8 cellular contexts compared by ENCODE assay signal in the genomic region with DNA sequence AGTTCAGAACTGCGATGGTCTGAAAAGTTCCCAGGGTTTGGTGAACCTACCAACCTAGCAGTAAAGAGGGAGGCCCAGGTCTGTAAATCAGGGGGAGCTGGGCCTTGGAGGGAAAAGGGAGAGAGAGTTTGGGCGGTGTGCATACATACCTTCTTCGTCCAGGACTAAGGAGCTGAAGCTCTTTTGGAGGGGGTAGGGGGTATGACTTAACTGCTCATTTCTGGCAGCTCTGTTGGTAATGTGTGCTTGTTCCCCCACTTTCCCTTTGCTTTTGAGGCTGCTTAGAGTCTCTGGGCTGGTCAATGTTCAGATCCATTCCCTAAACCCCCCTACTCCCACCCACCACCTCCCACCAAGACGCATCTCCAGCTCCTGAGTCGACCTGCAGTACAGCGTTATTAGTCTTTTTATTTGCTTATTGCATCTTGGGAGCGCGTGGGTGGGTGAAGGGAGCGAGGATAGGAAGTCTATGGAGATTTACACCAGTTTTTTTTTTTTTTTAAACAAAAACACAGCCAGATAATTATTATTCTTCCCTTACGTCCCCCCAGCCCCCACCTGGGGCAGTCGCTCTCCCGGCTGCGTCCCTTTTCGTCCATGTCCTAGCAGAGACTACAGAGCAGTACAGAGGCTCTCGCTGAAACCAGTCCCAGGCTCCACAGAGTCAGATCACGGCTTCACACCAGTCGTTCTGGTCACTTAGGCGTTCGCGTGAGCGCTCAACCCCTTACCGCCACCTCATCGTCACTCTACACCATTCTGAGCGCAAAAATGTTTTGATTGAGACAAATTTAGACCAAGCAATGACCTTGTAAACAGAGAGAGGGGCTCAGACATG. TPM values are rescaled to one million over a fixed set of nuclear protein-coding genes. Genes with fewer than 3 reads are reported as not detected.
DNase-seq lines count a peak whose midpoint lies in the region; FAIRE-seq and TF ChIP-seq lines count a peak whose summit lies in the region.

No MANE protein-coding gene starts in this region.

- CTCF ChIA-PET in BJ (lab: Yijun Ruan, JAX) (interaction anchor here (2.1 to 3.4 kb wide), 2 partner anchors 23 to 35 kb away, joined by 11 to 16 read pairs; partner anchors contain the start of gene FKBPL), H1 (lab: Charles Lee; ENCODE audit: partially characterized antibody) (interaction anchor here (1.0 to 3.3 kb wide), 9 partner anchors 12 to 43 kb away, joined by 3 to 19 read pairs (median 4); partner anchors contain the start of gene EGFL8)

- H2AK5ac ChIP-seq in H1 (ENCODE audit: low read depth, low read length): 0 out of 2 replicates have a peak overlapping the region, but pooled peaks have one; percentile 43

- peak overlapping the region; percentile 84 for H3K4me2 ChIP-seq in OCI-LY3 (ENCODE audit: low read length)
- H3K4me2 ChIP-seq in H1 (ENCODE audit: insufficient read depth in 1 of 2, low read depth in 2 of 2, low read length in 2 of 2): peak overlapping the region; percentile 92 to 94

- no peak for TF ChIP-seq EP300 in H1 (IDR thresholded peaks at IDR 0.05; ENCODE audit: borderline replicate concordance in 1 of 2, low read depth in 2 of 2, low read length in 2 of 2)

- H3K4me1 ChIP-seq in OCI-LY3 (ENCODE audit: low read length) (peaks cover 8% of the 10 kb centered on the region), H1 (replicated peaks in 1 of 4; ENCODE audit: control insufficient read depth in 3 of 4, insufficient read depth in 4 of 4, low read length in 3 of 4) (peaks cover 13 to 32% (median 16%) of the 10 kb centered on the region in 4 experiments), mucosa of stomach (ENCODE audit: control insufficient read depth, insufficient read depth, low read length) (peaks cover 30% of the 10 kb centered on the region)

- POLR2A ChIA-PET in BJ (lab: Charles Lee): interaction anchor here (0.6 kb wide), 3 partner anchors 235 to 1969 kb away, joined by 3 to 7 read pairs (median 7); no protein-coding TSS in a partner anchor
- POLR2A ChIA-PET in H1 (lab: Charles Lee; ENCODE audit: partially characterized antibody): interaction anchor here (0.7 to 4.7 kb wide), 19 partner anchors 11 to 82 kb away, joined by 3 to 30 read pairs (median 4); partner anchors contain the start of genes AGPAT1, ATF6B, EGFL8 and FKBPL

- 7% methylated on average over 24 of the region's 24 CpGs; no CpG with 5 or more reads in 1 of the 2 experiments for WGBS in H1 (ENCODE audit: extremely low coverage in 1 of 2, insufficient coverage in 1 of 2, insufficient read length in 1 of 2, insufficient replicate concordance in 2 of 2, low coverage in 1 of 2, low lambda C conversion rate in 2 of 2, missing lambda C conversion rate in 1 of 2), 2 experiments

- no peak overlapping the region for H3K14ac ChIP-seq in H1 (ENCODE audit: insufficient read length)

- H3K9ac ChIP-seq in OCI-LY3 (ENCODE audit: low read length) (no peak overlapping the region), H1 (replicated peaks in 1 of 4; ENCODE audit: extremely low read depth in 1 of 4, low read depth in 3 of 4, low read length in 3 of 4) (peak overlapping the region; percentile 31 to 80 (median 73); a peak in 6 of 7 replicates), mucosa of stomach (ENCODE audit: low read length) (peak overlapping the region; percentile 86)

- H3K4ac ChIP-seq in H1 (replicated peaks; ENCODE audit: insufficient read length, low read depth, low read length): peak overlapping the region; percentile 24

- H4K91ac ChIP-seq in H1 (replicated peaks; ENCODE audit: insufficient read length, low read length): peak overlapping the region; percentile 58

- peak overlapping the region; percentile 84 for H3K18ac ChIP-seq in H1 (ENCODE audit: extremely low read depth, low read length)

- in situ Hi-C loops in GM13977 (cut with MboI; ENCODE audit: low pct_unique_long_range_greater_than_20kb, low sequenced_read_pairs, unreplicated experiment): no loop called here

- H2BK120ac ChIP-seq in H1 (replicated peaks; ENCODE audit: low read depth, low read length): peak overlapping the region; percentile 77

- DNase-seq in BJ (ENCODE audit: low read depth): no peak
- no peak for DNase-seq in H1 (ENCODE audit: low read depth in 1 of 2, low spot score in 2 of 2)
- no peak for DNase-seq in GM13977 (ENCODE audit: low spot score)
- no peak for DNase-seq in activated CD8-positive, alpha-beta memory T cell treated with anti-CD3 and anti-CD28 coated beads, Interleukin-2, amount 50 U/mL, for 4 hours
- no peak for DNase-seq in H4 (ENCODE audit: low spot score)
- DNase-seq in COLO829 (ENCODE audit: low spot score): no peak

- H3K4me3 ChIP-seq in BJ (ENCODE audit: low read depth, low read length) (peak overlapping the region; percentile 71), OCI-LY3 (ENCODE audit: low read length) (peak overlapping the region; percentile 96; the same call in 1 of the 2 replicates), H1 (ENCODE audit: extremely low read depth in 1 of 4, insufficient read depth in 2 of 4, low read depth in 3 of 4, low read length in 4 of 4) (peak overlapping the region; percentile 77 to 98 (median 92)), mucosa of stomach (ENCODE audit: low read length) (peak overlapping the region; percentile 95)

- H2BK12ac ChIP-seq in H1 (ENCODE audit: low read depth, low read length): peak overlapping the region; percentile 71; the same call in 1 of the 2 replicates

- H3K79me1 ChIP-seq in H1 (ENCODE audit: low read depth, low read length): 0 out of 2 replicates have a peak, but pooled peaks cover 3% of the 10 kb centered on the region

- TF ChIP-seq CTCF in BJ (IDR thresholded peaks at IDR 0.05; ENCODE audit: insufficient read depth, low read depth, low read length) (no peak), OCI-LY3 (IDR thresholded peaks at IDR 0.05; ENCODE audit: low read depth, low read length) (no peak), H1 (IDR thresholded peaks at IDR 0.05; ENCODE audit: control extremely low read depth in 1 of 3, insufficient read depth in 1 of 3, low read depth in 1 of 3, low read length in 3 of 3) (no peak), GM13977 (IDR thresholded peaks at IDR 0.05; ENCODE audit: extremely low read depth, insufficient read depth, missing control alignments) (no peak)

- H3K27ac ChIP-seq in OCI-LY3 (ENCODE audit: low read length) (no peak overlapping the region), H1 (ENCODE audit: low read depth, low read length) (no peak overlapping the region; the same call in 1 of the 2 replicates)

- H3K36me3 ChIP-seq in BJ (ENCODE audit: control insufficient read depth, insufficient read depth, low read length) (peaks cover 8% of the 10 kb centered on the region), OCI-LY3 (replicated peaks; ENCODE audit: low read depth, low read length) (no peaks in the 10 kb centered on the region), H1 (ENCODE audit: control insufficient read depth in 2 of 4, insufficient read depth in 4 of 4, low read length in 3 of 4) (peaks cover 2 to 9% (median 7%) of the 10 kb centered on the region in 4 experiments; a peak in 6 of 8 replicates), mucosa of stomach (ENCODE audit: control insufficient read depth, insufficient read depth, low read length) (peaks cover 3% of the 10 kb centered on the region)

- H4K8ac ChIP-seq in H1 (ENCODE audit: extremely low read depth, insufficient read depth, low read length): no peak overlapping the region; the same call in 1 of the 2 replicates

- H2AFZ ChIP-seq in OCI-LY3 (ENCODE audit: low read depth, low read length) (no peak overlapping the region), H1 (ENCODE audit: low read length) (no peak overlapping the region)

- 0 out of 2 replicates have a peak overlapping the region, but pooled peaks have one; percentile 21 for H2BK20ac ChIP-seq in H1 (ENCODE audit: low read length)

- H3K9me3 ChIP-seq in OCI-LY3 (ENCODE audit: insufficient read depth, low read length) (no peaks in the 10 kb centered on the region), H1 (ENCODE audit: insufficient read depth in 2 of 2, low read depth in 1 of 2, low read length in 1 of 2) (no peaks in the 10 kb centered on the region), mucosa of stomach (ENCODE audit: control insufficient read depth, low read length) (no peaks in the 10 kb centered on the region)

- H3K23me2 ChIP-seq in H1 (ENCODE audit: low read depth, low read length): peaks cover 25% of the 10 kb centered on the region

- no peak overlapping the region for H3K23ac ChIP-seq in H1 (ENCODE audit: insufficient read length)

- peak overlapping the region; percentile 69; the same call in 1 of the 2 replicates for H2BK5ac ChIP-seq in H1 (ENCODE audit: low read depth, low read length)

- no peaks in the 10 kb centered on the region for H3K79me2 ChIP-seq in OCI-LY3 (ENCODE audit: low read length)
- peaks cover 0 to 5% of the 10 kb centered on the region in 2 experiments; a peak in 1 of 4 replicates for H3K79me2 ChIP-seq in H1 (ENCODE audit: control insufficient read depth in 1 of 2, insufficient read depth in 2 of 2, low read length in 2 of 2)

- TF ChIP-seq POLR2A in H1 (IDR thresholded peaks at IDR 0.05; ENCODE audit: control extremely low read depth in 1 of 2, low read depth in 2 of 2, low read length in 2 of 2): no peak

- peak overlapping the region; percentile 19; the same call in 1 of the 2 replicates for H2BK15ac ChIP-seq in H1 (ENCODE audit: low read length)

- no peak for TF ChIP-seq RAD21 in H1 (IDR thresholded peaks at IDR 0.05 in 1 of 2, conservative IDR thresholded peaks at IDR 0.05 in 1 of 2; ENCODE audit: low read depth in 2 of 2, low read length in 2 of 2)

- H4K5ac ChIP-seq in H1 (ENCODE audit: insufficient read length, low read depth, low read length): no peak overlapping the region

- no peak overlapping the region for H3K56ac ChIP-seq in H1 (replicated peaks; ENCODE audit: insufficient read length, low read depth, low read length)

- H3K27me3 ChIP-seq in BJ (ENCODE audit: control insufficient read depth, insufficient read depth, low read length) (no peaks in the 10 kb centered on the region), OCI-LY3 (ENCODE audit: low read depth, low read length) (no peaks in the 10 kb centered on the region), H1 (replicated peaks in 1 of 4; ENCODE audit: control insufficient read depth in 3 of 4, extremely low read depth in 1 of 4, insufficient read depth in 3 of 4, low read length in 3 of 4) (peaks cover 4 to 41% (median 37%) of the 10 kb centered on the region in 4 experiments), mucosa of stomach (ENCODE audit: control insufficient read depth, insufficient read depth, low read length) (no peaks in the 10 kb centered on the region)

- no peaks in the 10 kb centered on the region for H4K20me1 ChIP-seq in OCI-LY3 (ENCODE audit: insufficient read depth, low read length)
- no peaks in the 10 kb centered on the region for H4K20me1 ChIP-seq in H1 (replicated peaks in 1 of 2; ENCODE audit: control insufficient read depth in 1 of 2, insufficient read depth in 2 of 2, low read length in 2 of 2)

- no peak for FAIRE-seq in H1 (lab: Jason Lieb, UNC)

RNA-seq across cellular contexts. Expression of gene PRRT1, which starts 0.9 kb away (rescaled TPM):
- 0.77 and 0.78 TPM in 2 replicates for polyA plus RNA-seq in BJ (2011; rRNA removed)
- polyA minus RNA-seq in BJ (2011; rRNA and poly(A)+ RNA removed): 0.57 and 0.98 TPM in 2 replicates
- total RNA-seq in H1 (2021; fragmentation: NEBNext Ultra II Directional; extraction: Animal tissue kit (Norgen Biotek cat#: 25700)): 2.8 TPM in 2 replicates
- polyA plus RNA-seq in H1 (2011; rRNA removed): 0.71 and 1.4 TPM in 2 replicates
- 0.45 TPM for polyA plus RNA-seq in H1 (2011; cell fraction: cytosol; rRNA removed)
- 1.8 TPM for polyA plus RNA-seq in H1 (2011; cell fraction: nucleus; rRNA removed)
- 1.9 to 2.8 TPM (median 2.2 TPM) in 4 replicates for polyA plus RNA-seq in H1 (2012, experiment 1 of 2)
- 2.5 TPM for polyA plus RNA-seq in H1 (2012, experiment 2 of 2)
- 5.9 TPM for polyA plus RNA-seq in H1 (2013, experiment 1 of 2)
- polyA plus RNA-seq in H1 (2013, experiment 2 of 2): 5.7 TPM
- polyA minus RNA-seq in H1 (2011; rRNA and poly(A)+ RNA removed): 0.13 and 0.49 TPM in 2 replicates
- 1.1 TPM for polyA minus RNA-seq in H1 (2011; cell fraction: cytosol; rRNA and poly(A)+ RNA removed)
- 0.20 TPM for polyA minus RNA-seq in H1 (2011; cell fraction: nucleus; rRNA and poly(A)+ RNA removed)
- 0.10 TPM in 1 of 2 replicates, not detected in the other for total RNA-seq in H4 (2014; rRNA removed; shearing (Covaris generic))

RNA-seq across cellular contexts. Expression of gene PPT2, which starts 1.3 kb away (rescaled TPM):
- 24.2 and 31.9 TPM in 2 replicates for polyA plus RNA-seq in BJ (2011; rRNA removed)
- 11.2 and 14.6 TPM in 2 replicates for polyA minus RNA-seq in BJ (2011; rRNA and poly(A)+ RNA removed)
- total RNA-seq in H1 (2021; fragmentation: NEBNext Ultra II Directional; extraction: Animal tissue kit (Norgen Biotek cat#: 25700)): 24.1 and 27.9 TPM in 2 replicates
- polyA plus RNA-seq in H1 (2011; rRNA removed): 39.0 and 39.5 TPM in 2 replicates
- polyA plus RNA-seq in H1 (2011; cell fraction: cytosol; rRNA removed): 34.9 TPM
- 69.6 TPM for polyA plus RNA-seq in H1 (2011; cell fraction: nucleus; rRNA removed)
- polyA plus RNA-seq in H1 (2012, experiment 1 of 2): 24.2 to 36.4 TPM (median 28.5 TPM) in 4 replicates
- 31.7 TPM for polyA plus RNA-seq in H1 (2012, experiment 2 of 2)
- 36.6 TPM for polyA plus RNA-seq in H1 (2013, experiment 1 of 2)
- polyA plus RNA-seq in H1 (2013, experiment 2 of 2): 34.6 TPM
- polyA minus RNA-seq in H1 (2011; rRNA and poly(A)+ RNA removed): 18.9 and 51.4 TPM in 2 replicates
- 10.9 TPM for polyA minus RNA-seq in H1 (2011; cell fraction: cytosol; rRNA and poly(A)+ RNA removed)
- polyA minus RNA-seq in H1 (2011; cell fraction: nucleus; rRNA and poly(A)+ RNA removed): 18.3 TPM
- 19.3 and 25.7 TPM in 2 replicates for total RNA-seq in H4 (2014; rRNA removed; shearing (Covaris generic))

RNA-seq across cellular contexts. Expression of gene EGFL8, which starts 11.8 kb away (rescaled TPM):
- polyA plus RNA-seq in BJ (2011; rRNA removed) (3.7 and 4.0 TPM in 2 replicates), H1 (2011; rRNA removed) (5.0 and 8.6 TPM in 2 replicates)
- polyA minus RNA-seq in BJ (2011; rRNA and poly(A)+ RNA removed): 0.72 and 1.7 TPM in 2 replicates
- 6.4 and 9.2 TPM in 2 replicates for total RNA-seq in H1 (2021; fragmentation: NEBNext Ultra II Directional; extraction: Animal tissue kit (Norgen Biotek cat#: 25700))
- polyA plus RNA-seq in H1 (2011; cell fraction: cytosol; rRNA removed): 8.9 TPM
- 36.7 TPM for polyA plus RNA-seq in H1 (2011; cell fraction: nucleus; rRNA removed)
- polyA plus RNA-seq in H1 (2012, experiment 1 of 2): 12.8 to 15.7 TPM (median 13.7 TPM) in 4 replicates
- polyA plus RNA-seq in H1 (2012, experiment 2 of 2): 4.3 TPM
- 25.0 TPM for polyA plus RNA-seq in H1 (2013, experiment 1 of 2)
- polyA plus RNA-seq in H1 (2013, experiment 2 of 2): 23.4 TPM
- 0.29 and 0.50 TPM in 2 replicates for polyA minus RNA-seq in H1 (2011; rRNA and poly(A)+ RNA removed)
- not detected for polyA minus RNA-seq in H1 (2011; cell fraction: cytosol; rRNA and poly(A)+ RNA removed)
- 3.6 TPM for polyA minus RNA-seq in H1 (2011; cell fraction: nucleus; rRNA and poly(A)+ RNA removed)
- 0.43 and 1.7 TPM in 2 replicates for total RNA-seq in H4 (2014; rRNA removed; shearing (Covaris generic))

RNA-seq across cellular contexts. Expression of gene FKBPL, which starts 22.5 kb away (rescaled TPM):
- polyA plus RNA-seq in BJ (2011; rRNA removed) (5.3 and 5.6 TPM in 2 replicates), H1 (2011; rRNA removed) (5.4 and 5.8 TPM in 2 replicates)
- 2.6 and 5.1 TPM in 2 replicates for polyA minus RNA-seq in BJ (2011; rRNA and poly(A)+ RNA removed)
- total RNA-seq in H1 (2021; fragmentation: NEBNext Ultra II Directional; extraction: Animal tissue kit (Norgen Biotek cat#: 25700)): 9.4 and 10.9 TPM in 2 replicates
- polyA plus RNA-seq in H1 (2011; cell fraction: cytosol; rRNA removed): 7.0 TPM
- polyA plus RNA-seq in H1 (2011; cell fraction: nucleus; rRNA removed): 6.1 TPM
- 9.7 to 13.9 TPM (median 10.9 TPM) in 4 replicates for polyA plus RNA-seq in H1 (2012, experiment 1 of 2)
- 16.2 TPM for polyA plus RNA-seq in H1 (2012, experiment 2 of 2)
- 6.4 TPM for polyA plus RNA-seq in H1 (2013, experiment 1 of 2)
- 6.1 TPM for polyA plus RNA-seq in H1 (2013, experiment 2 of 2)
- polyA minus RNA-seq in H1 (2011; rRNA and poly(A)+ RNA removed): 4.7 and 5.1 TPM in 2 replicates
- 3.7 TPM for polyA minus RNA-seq in H1 (2011; cell fraction: cytosol; rRNA and poly(A)+ RNA removed)
- 4.1 TPM for polyA minus RNA-seq in H1 (2011; cell fraction: nucleus; rRNA and poly(A)+ RNA removed)
- 11.7 and 14.2 TPM in 2 replicates for total RNA-seq in H4 (2014; rRNA removed; shearing (Covaris generic))

RNA-seq across cellular contexts. Expression of gene AGPAT1, which starts 23.3 kb away (rescaled TPM):
- polyA plus RNA-seq in BJ (2011; rRNA removed) (117 and 158 TPM in 2 replicates), H1 (2011; rRNA removed) (222 and 287 TPM in 2 replicates)
- polyA minus RNA-seq in BJ (2011; rRNA and poly(A)+ RNA removed): 114 and 212 TPM in 2 replicates
- 96.0 and 101 TPM in 2 replicates for total RNA-seq in H1 (2021; fragmentation: NEBNext Ultra II Directional; extraction: Animal tissue kit (Norgen Biotek cat#: 25700))
- polyA plus RNA-seq in H1 (2011; cell fraction: cytosol; rRNA removed): 133 TPM
- 189 TPM for polyA plus RNA-seq in H1 (2011; cell fraction: nucleus; rRNA removed)
- polyA plus RNA-seq in H1 (2012, experiment 1 of 2): 118 to 136 TPM (median 128 TPM) in 4 replicates
- polyA plus RNA-seq in H1 (2012, experiment 2 of 2): 145 TPM
- 100 TPM for polyA plus RNA-seq in H1 (2013, experiment 1 of 2)
- polyA plus RNA-seq in H1 (2013, experiment 2 of 2): 108 TPM
- polyA minus RNA-seq in H1 (2011; rRNA and poly(A)+ RNA removed): 149 and 233 TPM in 2 replicates
- 107 TPM for polyA minus RNA-seq in H1 (2011; cell fraction: cytosol; rRNA and poly(A)+ RNA removed)
- polyA minus RNA-seq in H1 (2011; cell fraction: nucleus; rRNA and poly(A)+ RNA removed): 64.9 TPM
- 45.6 and 51.3 TPM in 2 replicates for total RNA-seq in H4 (2014; rRNA removed; shearing (Covaris generic))
